In genomic region chr4:56464581-56464980, GRCh38 we compare ENCODE assay signal across 19 cellular contexts. TPM values are rescaled to one million over a fixed set of nuclear protein-coding genes. Genes with fewer than 3 reads are reported as not detected.
DNase-seq lines count a peak whose midpoint lies in the region; ATAC-seq, FAIRE-seq and TF ChIP-seq lines count a peak whose summit lies in the region.
"Had no signal": no experiment of that assay in that cellular context is flagged by ENCODE, and none has a peak within 500 bp of the region (broad histone marks: within the 10 kb centered on the region; RNA-seq: fewer than 3 reads in every experiment).

No MANE protein-coding gene starts in this region.

- peaks cover 4% of the 10 kb centered on the region; the same call in 1 of the 2 replicates for H4K20me1 ChIP-seq in K562 (replicated peaks; ENCODE audit: control insufficient read depth, insufficient read depth, low read length)

- peaks cover 28% of the 10 kb centered on the region for H3K36me3 Mint-ChIP-seq in T-helper 1 cell treated with Interleukin-12 subunit alpha and Interleukin-12 subunit beta and Interleukin-4 antibody, amounts not matched to agents 30 μg/mL and 1 μg/mL, for 36 hours (ENCODE audit: low read depth)
- H3K36me3 Mint-ChIP-seq in neural crest cell (ENCODE audit: low read depth) = peaks cover 13% of the 10 kb centered on the region

- WGBS in K562 (ENCODE audit: insufficient coverage, low coverage, missing lambda C conversion rate) = 45% methylated on average over 3 of the region's 3 CpGs

- CTCF ChIA-PET in K562 (lab: Yijun Ruan, JAX; ENCODE audit: low intra/inter-chr PET ratio) = no interaction called here

- POLR2A ChIA-PET in K562 (lab: Yijun Ruan, JAX) = interaction anchor here (0.6 to 3.7 kb wide), 9 partner anchors 8 to 1099 kb away, joined by 3 to 47 read pairs (median 4); partner anchors contain the start of genes PAICS and PPAT

- TF ChIP-seq RAD21 in K562 (CRISPR knock-in tag; conservative IDR thresholded peaks at IDR 0.05 in 1 of 2, IDR thresholded peaks at IDR 0.05 in 1 of 2) = no peak

- peaks cover 47% of the 10 kb centered on the region for H3K4me1 Mint-ChIP-seq in T-helper 1 cell treated with Interleukin-12 subunit alpha and Interleukin-12 subunit beta and Interleukin-4 antibody, amounts not matched to agents 30 μg/mL and 1 μg/mL, for 36 hours (ENCODE audit: low read depth)
- peaks cover 49% of the 10 kb centered on the region for H3K4me1 Mint-ChIP-seq in neural crest cell

- no peaks in the 10 kb centered on the region for H3K9me3 ChIP-seq in K562 (replicated peaks; ENCODE audit: control insufficient read depth, insufficient read depth, low read depth, low read length)
- H3K9me3 ChIP-seq: suprapubic skin had no signal

- FAIRE-seq in K562 (lab: Jason Lieb, UNC) = no peak
- FAIRE-seq: GM12892 had no signal

- intact Hi-C loops in K562 (cut with micrococcal nuclease) = no loop called here

- peak overlapping the region in 1 of 2 experiments; percentile 100; a peak in 1 of 4 replicates for H3K9ac ChIP-seq in K562 (ENCODE audit: insufficient read depth in 1 of 2, low read depth in 2 of 2, low read length in 2 of 2)

- no TSS peak for BruUV-seq in K562 (replicated peaks; lab: Mats Ljungman, UMichigan)

- TF ChIP-seq CTCF in K562 (IDR thresholded peaks at IDR 0.05 in 2 of 3, conservative IDR thresholded peaks at IDR 0.05 in 1 of 3; ENCODE audit: insufficient read depth in 2 of 3, low read depth in 1 of 3, low read length in 3 of 3) = no peak
- TF ChIP-seq CTCF in neural crest cell (conservative IDR thresholded peaks at IDR 0.05) = no peak

- H3K27me3 Mint-ChIP-seq in T-helper 1 cell treated with Interleukin-12 subunit alpha and Interleukin-12 subunit beta and Interleukin-4 antibody, amounts not matched to agents 30 μg/mL and 1 μg/mL, for 36 hours (ENCODE audit: low read depth) = no peaks in the 10 kb centered on the region
- H3K27me3 Mint-ChIP-seq in neural crest cell (ENCODE audit: low read depth) = no peaks in the 10 kb centered on the region
- H3K27me3 Mint-ChIP-seq: activated CD4-positive, alpha-beta memory T cell treated with anti-CD3 and anti-CD28 coated beads for 36 hours; central memory CD8-positive, alpha-beta T cell had no signal

- peak overlapping the region; percentile 11; the same call in 1 of the 2 replicates for H2AFZ ChIP-seq in K562 (ENCODE audit: low read depth, low read length)

- no peaks in the 10 kb centered on the region for H3K9me1 ChIP-seq in K562 (ENCODE audit: control insufficient read depth, insufficient read depth, low read length)

- no peaks in the 10 kb centered on the region for H3K9me3 Mint-ChIP-seq in T-helper 1 cell treated with Interleukin-12 subunit alpha and Interleukin-12 subunit beta and Interleukin-4 antibody, amounts not matched to agents 30 μg/mL and 1 μg/mL, for 36 hours
- no peaks in the 10 kb centered on the region for H3K9me3 Mint-ChIP-seq in neural crest cell
- H3K9me3 Mint-ChIP-seq: activated CD4-positive, alpha-beta memory T cell treated with anti-CD3 and anti-CD28 coated beads for 36 hours; central memory CD8-positive, alpha-beta T cell had no signal

- no peak for TF ChIP-seq EP300 in K562 (IDR thresholded peaks at IDR 0.05; ENCODE audit: low read length)

- in situ Hi-C loops in K562 (cut with MboI) = no loop called here

- H3K4me3 Mint-ChIP-seq in T-helper 1 cell treated with Interleukin-12 subunit alpha and Interleukin-12 subunit beta and Interleukin-4 antibody, amounts not matched to agents 30 μg/mL and 1 μg/mL, for 36 hours = peak overlapping the region; percentile 6
- H3K4me3 Mint-ChIP-seq in neural crest cell = peak overlapping the region; percentile 97
- H3K4me3 Mint-ChIP-seq: central memory CD8-positive, alpha-beta T cell had no signal

- DNase-seq in T-helper 1 cell = no peak
- DNase-seq in NCI-H69 (lab: John Stamatoyannopoulos, UW) = peak; percentile 1
- DNase-seq in K562 (ENCODE audit: extremely low read depth in 1 of 4, low spot score in 3 of 4) = no peak
- DNase-seq in neural crest cell (ENCODE audit: low read depth, low spot score) = no peak
- DNase-seq in stimulated activated CD4-positive, alpha-beta T cell treated with anti-CD3 and anti-CD28 coated beads, Interleukin-1b, Interleukin-23, amount 100 ng/mL, for 48 hours = no peak
- no peak for DNase-seq in substantia nigra (lab: John Stamatoyannopoulos, UW)
- DNase-seq: activated CD4-positive, alpha-beta memory T cell treated with anti-CD3 and anti-CD28 coated beads for 36 hours; DMS153; NCI-H1436 treated with DMSO at 0.1 percent for 48 hours; NCI-H510A; T1000 had no signal

- H3K27ac Mint-ChIP-seq in T-helper 1 cell treated with Interleukin-12 subunit alpha and Interleukin-12 subunit beta and Interleukin-4 antibody, amounts not matched to agents 30 μg/mL and 1 μg/mL, for 36 hours = no peak overlapping the region
- H3K27ac Mint-ChIP-seq in neural crest cell (ENCODE audit: unreplicated experiment) = no peak overlapping the region
- H3K27ac Mint-ChIP-seq: activated CD4-positive, alpha-beta memory T cell treated with anti-CD3 and anti-CD28 coated beads for 36 hours had no signal

- H3K4me2 ChIP-seq in K562 (ENCODE audit: insufficient read depth, low read length) = peak overlapping the region; percentile 46

- peaks cover 0 to 15% of the 10 kb centered on the region in 2 experiments; a peak in 3 of 5 replicates for H3K4me1 ChIP-seq in K562 (replicated peaks in 1 of 2; ENCODE audit: control insufficient read depth in 2 of 2, insufficient read depth in 2 of 2, low read length in 2 of 2)

- H3K4me3 ChIP-seq in K562 = no peak overlapping the region
- H3K4me3 ChIP-seq: skin epidermis, suprapubic skin had no signal

- H3K36me3 ChIP-seq in K562 (ENCODE audit: control insufficient read depth, insufficient read depth, low read length) = peaks cover 57% of the 10 kb centered on the region

- H3K27ac ChIP-seq in K562 (ENCODE audit: extremely low read depth, low read depth, low read length) (no peak overlapping the region; the same call in 2 of the 3 replicates), substantia nigra (ENCODE audit: low read depth, low read length, poor library complexity, severe bottlenecking) (no peak overlapping the region)
- H3K27ac ChIP-seq: RWPE1, skin epidermis, suprapubic skin had no signal

- TF ChIP-seq POLR2A in K562 (conservative IDR thresholded peaks at IDR 0.05) = no peak

- no peaks in the 10 kb centered on the region for H3K27me3 ChIP-seq in K562 (ENCODE audit: control insufficient read depth in 2 of 2, insufficient read depth in 2 of 2, low read length in 2 of 2)
- H3K27me3 ChIP-seq: suprapubic skin had no signal

- peaks cover 65% of the 10 kb centered on the region for H3K79me2 ChIP-seq in K562 (ENCODE audit: control insufficient read depth, insufficient read depth, low read length)

- no peak for ATAC-seq in K562
- no peak for ATAC-seq in HG03460 (IDR thresholded peaks at IDR 0.05; ENCODE audit: unreplicated experiment)
- ATAC-seq: left lobe of liver had no signal

RNA-seq across cellular contexts. Expression of gene SRP72, which starts 2.8 kb away (rescaled TPM):
- 163 and 301 TPM in 2 replicates for total RNA-seq in K562 (2011; cell fraction: chromatin; rRNA removed; ENCODE audit: low replicate concordance)
- 80.3 and 81.5 TPM in 2 replicates for total RNA-seq in K562 (2011; cell fraction: nucleolus; rRNA removed)
- 140 and 145 TPM in 2 replicates for total RNA-seq in K562 (2011; cell fraction: nucleoplasm; rRNA removed)
- total RNA-seq in K562 (2014; rRNA removed) (142 and 175 TPM in 2 replicates), K562 (2014; rRNA removed; fragmentation: Illumina TruSeq; extraction: Trizol) (178 and 198 TPM in 2 replicates), K562 (2015; rRNA removed; fragmentation: Illumina TruSeq; extraction: Trizol) (143 and 155 TPM in 2 replicates), K562 (2021) (202 and 205 TPM in 2 replicates), neural crest cell (169 and 172 TPM in 2 replicates)
- polyA plus RNA-seq in K562 (2011; rRNA removed) (145 and 208 TPM in 2 replicates), K562 (2014; fragmentation: Illumina TruSeq; extraction: Trizol) (185 and 311 TPM in 2 replicates), K562 (2014; fragmentation: Nextera tagmentation; extraction: Ambion mirVana) (100 to 1,000 TPM; 300 to 341 TPM), K562 (2014; rRNA removed) (96.2 and 124 TPM in 2 replicates)
- 37.0 and 57.4 TPM in 2 replicates for polyA plus RNA-seq in K562 (2011; cell fraction: cytosol; rRNA removed)
- polyA plus RNA-seq in K562 (2011; cell fraction: nucleus; rRNA removed) = 76.3 and 90.4 TPM in 2 replicates
- polyA plus RNA-seq in K562 (2012) = 124 and 146 TPM in 2 replicates
- 595 and 707 TPM in 2 replicates for polyA minus RNA-seq in K562 (2011; rRNA and poly(A)+ RNA removed)
- polyA minus RNA-seq in K562 (2011; cell fraction: cytosol; rRNA and poly(A)+ RNA removed) = 124 and 152 TPM in 2 replicates
- polyA minus RNA-seq in K562 (2011; cell fraction: nucleus; rRNA and poly(A)+ RNA removed) = 88.9 and 167 TPM in 2 replicates

RNA-seq across cellular contexts. Expression of gene PAICS, which starts 28.5 kb away (rescaled TPM):
- 79.1 and 160 TPM in 2 replicates for total RNA-seq in K562 (2011; cell fraction: chromatin; rRNA removed; ENCODE audit: low replicate concordance)
- total RNA-seq in K562 (2011; cell fraction: nucleolus; rRNA removed) = 41.7 and 48.4 TPM in 2 replicates
- total RNA-seq in K562 (2011; cell fraction: nucleoplasm; rRNA removed) = 91.3 and 181 TPM in 2 replicates
- 127 and 147 TPM in 2 replicates for total RNA-seq in K562 (2014; rRNA removed)
- 302 and 365 TPM in 2 replicates for total RNA-seq in K562 (2014; rRNA removed; fragmentation: Illumina TruSeq; extraction: Trizol)
- 247 and 260 TPM in 2 replicates for total RNA-seq in K562 (2015; rRNA removed; fragmentation: Illumina TruSeq; extraction: Trizol)
- total RNA-seq in K562 (2021) = 387 and 392 TPM in 2 replicates
- polyA plus RNA-seq in K562 (2011; rRNA removed) = 467 and 587 TPM in 2 replicates
- 218 and 393 TPM in 2 replicates for polyA plus RNA-seq in K562 (2011; cell fraction: cytosol; rRNA removed)
- polyA plus RNA-seq in K562 (2011; cell fraction: nucleus; rRNA removed) = 127 and 173 TPM in 2 replicates
- polyA plus RNA-seq in K562 (2012) = 209 and 259 TPM in 2 replicates
- polyA plus RNA-seq in K562 (2014; fragmentation: Illumina TruSeq; extraction: Trizol) = 399 and 469 TPM in 2 replicates
- 100 to 1,000 TPM; 385 to 490 TPM for polyA plus RNA-seq in K562 (2014; fragmentation: Nextera tagmentation; extraction: Ambion mirVana)
- polyA plus RNA-seq in K562 (2014; rRNA removed) = 353 and 354 TPM in 2 replicates
- 322 and 325 TPM in 2 replicates for polyA minus RNA-seq in K562 (2011; rRNA and poly(A)+ RNA removed)
- 97.4 and 119 TPM in 2 replicates for polyA minus RNA-seq in K562 (2011; cell fraction: cytosol; rRNA and poly(A)+ RNA removed)
- polyA minus RNA-seq in K562 (2011; cell fraction: nucleus; rRNA and poly(A)+ RNA removed) = 63.0 and 105 TPM in 2 replicates
- total RNA-seq in neural crest cell = 279 and 286 TPM in 2 replicates

RNA-seq across cellular contexts. Expression of gene PPAT, which starts 29.2 kb away (rescaled TPM):
- 16.8 and 38.4 TPM in 2 replicates for total RNA-seq in K562 (2011; cell fraction: chromatin; rRNA removed; ENCODE audit: low replicate concordance)
- total RNA-seq in K562 (2011; cell fraction: nucleolus; rRNA removed) = 8.3 and 12.4 TPM in 2 replicates
- 18.7 and 34.4 TPM in 2 replicates for total RNA-seq in K562 (2011; cell fraction: nucleoplasm; rRNA removed)
- total RNA-seq in K562 (2014; rRNA removed) = 45.7 and 50.3 TPM in 2 replicates
- total RNA-seq in K562 (2014; rRNA removed; fragmentation: Illumina TruSeq; extraction: Trizol) = 70.9 and 73.9 TPM in 2 replicates
- 52.1 and 55.4 TPM in 2 replicates for total RNA-seq in K562 (2015; rRNA removed; fragmentation: Illumina TruSeq; extraction: Trizol)
- 75.5 and 75.8 TPM in 2 replicates for total RNA-seq in K562 (2021)
- polyA plus RNA-seq in K562 (2011; rRNA removed) = 59.3 and 64.8 TPM in 2 replicates
- polyA plus RNA-seq in K562 (2011; cell fraction: cytosol; rRNA removed) = 11.1 and 20.7 TPM in 2 replicates
- 25.7 and 27.4 TPM in 2 replicates for polyA plus RNA-seq in K562 (2011; cell fraction: nucleus; rRNA removed)
- polyA plus RNA-seq in K562 (2012) = 24.5 and 35.5 TPM in 2 replicates
- polyA plus RNA-seq in K562 (2014; fragmentation: Illumina TruSeq; extraction: Trizol) = 53.3 and 57.2 TPM in 2 replicates
- 10 to 100 TPM; 49.3 to 55.5 TPM for polyA plus RNA-seq in K562 (2014; fragmentation: Nextera tagmentation; extraction: Ambion mirVana)
- polyA plus RNA-seq in K562 (2014; rRNA removed) = 36.2 and 41.7 TPM in 2 replicates
- 63.7 and 64.8 TPM in 2 replicates for polyA minus RNA-seq in K562 (2011; rRNA and poly(A)+ RNA removed)
- polyA minus RNA-seq in K562 (2011; cell fraction: cytosol; rRNA and poly(A)+ RNA removed) = 35.0 and 42.0 TPM in 2 replicates
- 14.9 and 27.1 TPM in 2 replicates for polyA minus RNA-seq in K562 (2011; cell fraction: nucleus; rRNA and poly(A)+ RNA removed)
- total RNA-seq in neural crest cell = 47.4 and 52.9 TPM in 2 replicates

RNA-seq across cellular contexts. Expression of gene ARL9, which starts 41.0 kb away (rescaled TPM):
- 0.21 TPM in 1 of 2 replicates, not detected in the other for total RNA-seq in K562 (2011; cell fraction: chromatin; rRNA removed; ENCODE audit: low replicate concordance)
- 0.33 TPM in 1 of 2 replicates, not detected in the other for total RNA-seq in K562 (2011; cell fraction: nucleolus; rRNA removed)
- 0.69 TPM in 1 of 2 replicates, not detected in the other for total RNA-seq in K562 (2011; cell fraction: nucleoplasm; rRNA removed)
- total RNA-seq in K562 (2014; rRNA removed) (not detected in 2 replicates), K562 (2014; rRNA removed; fragmentation: Illumina TruSeq; extraction: Trizol) (0.15 TPM in 1 of 2 replicates, not detected in the other), K562 (2015; rRNA removed; fragmentation: Illumina TruSeq; extraction: Trizol) (0.11 TPM in 1 of 2 replicates, not detected in the other), K562 (2021) (0.11 and 0.22 TPM in 2 replicates), neural crest cell (0.89 and 1.3 TPM in 2 replicates)
- polyA plus RNA-seq in K562 (2011; rRNA removed) (0.07 TPM in 1 of 2 replicates, not detected in the other), K562 (2014; fragmentation: Illumina TruSeq; extraction: Trizol) (not detected in 2 replicates), K562 (2014; fragmentation: Nextera tagmentation; extraction: Ambion mirVana) (under 1 TPM in 1 of 2 experiments, not detected in 1; 0.10 TPM), K562 (2014; rRNA removed) (not detected in 2 replicates)
- 0.09 TPM in 1 of 2 replicates, not detected in the other for polyA plus RNA-seq in K562 (2011; cell fraction: cytosol; rRNA removed)
- 0.08 TPM in 1 of 2 replicates, not detected in the other for polyA plus RNA-seq in K562 (2011; cell fraction: nucleus; rRNA removed)
- polyA plus RNA-seq in K562 (2012) = 0.05 and 0.15 TPM in 2 replicates
- 0.14 TPM in 1 of 2 replicates, not detected in the other for polyA minus RNA-seq in K562 (2011; rRNA and poly(A)+ RNA removed)
- not detected in 2 replicates for polyA minus RNA-seq in K562 (2011; cell fraction: cytosol; rRNA and poly(A)+ RNA removed)
- not detected in 2 replicates for polyA minus RNA-seq in K562 (2011; cell fraction: nucleus; rRNA and poly(A)+ RNA removed)
- total RNA-seq: activated CD4-positive, alpha-beta memory T cell treated with anti-CD3 and anti-CD28 coated beads for 36 hours had no signal
